1 cellular context compared by ENCODE assay signal in genomic region chr6:113458368-113459010, GRCh38.
TF ChIP-seq lines count a peak whose summit lies in the region.

No MANE protein-coding gene starts in this region.

TF ChIP-seq in IMR-90, 13 proteins besides CTCF, POLR2A, EP300 and RAD21 (continued from another document):
- TF ChIP-seq, protein P1, sequence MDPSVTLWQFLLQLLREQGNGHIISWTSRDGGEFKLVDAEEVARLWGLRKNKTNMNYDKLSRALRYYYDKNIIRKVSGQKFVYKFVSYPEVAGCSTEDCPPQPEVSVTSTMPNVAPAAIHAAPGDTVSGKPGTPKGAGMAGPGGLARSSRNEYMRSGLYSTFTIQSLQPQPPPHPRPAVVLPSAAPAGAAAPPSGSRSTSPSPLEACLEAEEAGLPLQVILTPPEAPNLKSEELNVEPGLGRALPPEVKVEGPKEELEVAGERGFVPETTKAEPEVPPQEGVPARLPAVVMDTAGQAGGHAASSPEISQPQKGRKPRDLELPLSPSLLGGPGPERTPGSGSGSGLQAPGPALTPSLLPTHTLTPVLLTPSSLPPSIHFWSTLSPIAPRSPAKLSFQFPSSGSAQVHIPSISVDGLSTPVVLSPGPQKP (IDR thresholded peaks at IDR 0.05; ENCODE audit: borderline replicate concordance, low read depth, low read length) = no peak
- TF ChIP-seq RCOR1 (IDR thresholded peaks at IDR 0.05; ENCODE audit: insufficient replicate concordance, low read length) (no peak), CEBPB (IDR thresholded peaks at IDR 0.05; ENCODE audit: low read depth, low read length) (no peak), MAFK (IDR thresholded peaks at IDR 0.05; ENCODE audit: low read depth, low read length) (no peak), NFE2L2 (IDR thresholded peaks at IDR 0.05; ENCODE audit: low read depth, low read length) (no peak), MAZ (IDR thresholded peaks at IDR 0.05; ENCODE audit: borderline replicate concordance, low read depth, low read length) (no peak), BHLHE40 (IDR thresholded peaks at IDR 0.05; ENCODE audit: low read depth, low read length) (no peak), RFX5 (IDR thresholded peaks at IDR 0.05; ENCODE audit: low read depth, low read length) (no peak), FOS (IDR thresholded peaks at IDR 0.05; ENCODE audit: low read depth, low read length) (no peak), MXI1 (IDR thresholded peaks at IDR 0.05; ENCODE audit: borderline replicate concordance, low read depth, low read length) (no peak), SMC3 (IDR thresholded peaks at IDR 0.05; ENCODE audit: low read depth, low read length) (no peak), USF2 (IDR thresholded peaks at IDR 0.05; ENCODE audit: low read depth, low read length) (no peak)
TF ChIP-seq in IMR-90: peak in this region for 0.
